In genomic region chr6:14290448-14291388, GRCh38 we compare ENCODE assay signal across 21 cellular contexts.
DNase-seq lines count a peak whose midpoint lies in the region; ATAC-seq and TF ChIP-seq lines count a peak whose summit lies in the region.
"Had no signal": no experiment of that assay in that cellular context is flagged by ENCODE, and none has a peak within 500 bp of the region (broad histone marks: within the 10 kb centered on the region; RNA-seq: fewer than 3 reads in every experiment).

No MANE protein-coding gene starts in this region.

- H3K9me3 Mint-ChIP-seq in activated CD8-positive, alpha-beta memory T cell treated with anti-CD3 and anti-CD28 coated beads, Interleukin-2, amount 10 ng/mL, durations not matched to agents 7 days and 5 days (ENCODE audit: low read depth) = no peaks in the 10 kb centered on the region
- H3K9me3 Mint-ChIP-seq in T-helper 2 cell treated with Interferon-gamma antibody and Interleukin-4, amounts not matched to agents 5 μg/mL and 100 μg/mL, for 36 hours = no peaks in the 10 kb centered on the region
- H3K9me3 Mint-ChIP-seq in neural progenitor cell = no peaks in the 10 kb centered on the region
- H3K9me3 Mint-ChIP-seq: natural killer cell treated with Interleukin-12 subunit alpha and Interleukin-12 subunit beta and Interleukin-15 and Interleukin-18, amount 100 ng/mL, for 72 hours had no signal

- no peak overlapping the region for H3K4me3 Mint-ChIP-seq in activated CD8-positive, alpha-beta memory T cell treated with anti-CD3 and anti-CD28 coated beads, Interleukin-2, amount 10 ng/mL, durations not matched to agents 7 days and 5 days
- peak overlapping the region; percentile 44 for H3K4me3 Mint-ChIP-seq in T-helper 2 cell treated with Interferon-gamma antibody and Interleukin-4, amounts not matched to agents 5 μg/mL and 100 μg/mL, for 36 hours
- H3K4me3 Mint-ChIP-seq in neural progenitor cell = no peak overlapping the region
- H3K4me3 Mint-ChIP-seq: activated CD4-positive, alpha-beta memory T cell treated with anti-CD3 and anti-CD28 coated beads for 36 hours; activated naive CD8-positive, alpha-beta T cell treated with anti-CD3 and anti-CD28 coated beads for 36 hours; CD14-positive monocyte; natural killer cell treated with Interleukin-12 subunit alpha and Interleukin-12 subunit beta and Interleukin-15 and Interleukin-18, amount 100 ng/mL, for 72 hours had no signal

- peaks cover 11% of the 10 kb centered on the region for H3K27me3 Mint-ChIP-seq in activated CD8-positive, alpha-beta memory T cell treated with anti-CD3 and anti-CD28 coated beads, Interleukin-2, amount 10 ng/mL, durations not matched to agents 7 days and 5 days
- H3K27me3 Mint-ChIP-seq in T-helper 2 cell treated with Interferon-gamma antibody and Interleukin-4, amounts not matched to agents 5 μg/mL and 100 μg/mL, for 36 hours (ENCODE audit: low read depth) = peaks cover 2% of the 10 kb centered on the region
- no peaks in the 10 kb centered on the region for H3K27me3 Mint-ChIP-seq in neural progenitor cell (ENCODE audit: insufficient read depth, low read depth)
- H3K27me3 Mint-ChIP-seq: activated CD4-positive, alpha-beta memory T cell treated with anti-CD3 and anti-CD28 coated beads for 36 hours; activated naive CD8-positive, alpha-beta T cell treated with anti-CD3 and anti-CD28 coated beads for 36 hours had no signal

- no peaks in the 10 kb centered on the region for H3K4me1 ChIP-seq in neural progenitor cell
- H3K4me1 ChIP-seq: right lobe of liver had no signal

- no peaks in the 10 kb centered on the region for H3K79me2 ChIP-seq in neural progenitor cell (ENCODE audit: low read depth)

- H3K4me2 ChIP-seq in neural progenitor cell = no peak overlapping the region
- H3K4me2 ChIP-seq: SK-N-SH had no signal

- H3K27ac ChIP-seq in KOPT-K1 (ENCODE audit: low read depth, low read length, poor library complexity, severe bottlenecking) (peak overlapping the region; percentile 85), neural progenitor cell (no peak overlapping the region)
- H3K27ac ChIP-seq: right lobe of liver, VCaP had no signal

- no peak overlapping the region for H3K4me3 ChIP-seq in neural progenitor cell
- H3K4me3 ChIP-seq: right lobe of liver had no signal

- H3K36me3 Mint-ChIP-seq in activated CD8-positive, alpha-beta memory T cell treated with anti-CD3 and anti-CD28 coated beads, Interleukin-2, amount 10 ng/mL, durations not matched to agents 7 days and 5 days = peaks cover 4% of the 10 kb centered on the region
- H3K36me3 Mint-ChIP-seq in T-helper 2 cell treated with Interferon-gamma antibody and Interleukin-4, amounts not matched to agents 5 μg/mL and 100 μg/mL, for 36 hours (ENCODE audit: low read depth) = no peaks in the 10 kb centered on the region
- H3K36me3 Mint-ChIP-seq in neural progenitor cell = no peaks in the 10 kb centered on the region
- H3K36me3 Mint-ChIP-seq: activated CD4-positive, alpha-beta memory T cell treated with anti-CD3 and anti-CD28 coated beads for 36 hours; activated naive CD8-positive, alpha-beta T cell treated with anti-CD3 and anti-CD28 coated beads for 36 hours; CD14-positive monocyte; natural killer cell treated with Interleukin-12 subunit alpha and Interleukin-12 subunit beta and Interleukin-15 and Interleukin-18, amount 100 ng/mL, for 72 hours had no signal

- no peak for DNase-seq in activated CD8-positive, alpha-beta memory T cell treated with anti-CD3 and anti-CD28 coated beads, Interleukin-2, amount 10 ng/mL, durations not matched to agents 7 days and 5 days
- DNase-seq in activated CD8-positive, alpha-beta memory T cell treated with anti-CD3 and anti-CD28 coated beads, Interleukin-2, amount 50 U/mL, for 4 hours = no peak
- DNase-seq in T-helper 2 cell treated with Interferon-gamma antibody and Interleukin-4, amounts not matched to agents 5 μg/mL and 100 μg/mL, for 36 hours (ENCODE audit: low spot score) = no peak
- DNase-seq in neural progenitor cell (ENCODE audit: low spot score) (no peak), left lobe of liver (ENCODE audit: low spot score) (no peak)
- DNase-seq: activated CD4-positive, alpha-beta memory T cell treated with anti-CD3 and anti-CD28 coated beads for 36 hours; activated naive CD8-positive, alpha-beta T cell treated with anti-CD3 and anti-CD28 coated beads for 36 hours; activated T-cell treated with anti-CD3 and anti-CD28 coated beads, Interleukin-2, amount 50 U/mL, for 48 hours; KBM-7; NCI-H1092; NCI-H2081; NCI-H446 treated with DMSO at 0.1 percent for 48 hours; posterior cingulate gyrus; right lobe of liver; SK-N-SH had no signal

- H3K9me3 ChIP-seq in KOPT-K1 (ENCODE audit: insufficient read depth, low read length, poor library complexity, severe bottlenecking) (peaks cover 3% of the 10 kb centered on the region), neural progenitor cell (ENCODE audit: low read depth) (no peaks in the 10 kb centered on the region)
- H3K9me3 ChIP-seq: right lobe of liver, SK-N-SH had no signal

- H2AFZ ChIP-seq in neural progenitor cell (replicated peaks) = peak overlapping the region; percentile 11

- TF ChIP-seq CTCF in neural progenitor cell (IDR thresholded peaks at IDR 0.05) = no peak

- peak; percentile 33 for ATAC-seq in activated CD8-positive, alpha-beta memory T cell treated with anti-CD3 and anti-CD28 coated beads, Interleukin-2, amount 10 ng/mL, durations not matched to agents 7 days and 5 days
- ATAC-seq in left lobe of liver (no peak), HG03439 (IDR thresholded peaks at IDR 0.05; ENCODE audit: unreplicated experiment) (no peak)
- ATAC-seq: HCT116; natural killer cell treated with Interleukin-12 subunit alpha and Interleukin-12 subunit beta and Interleukin-15 and Interleukin-18, amount 100 ng/mL, for 72 hours; right lobe of liver had no signal

- H3K4me1 Mint-ChIP-seq in activated CD8-positive, alpha-beta memory T cell treated with anti-CD3 and anti-CD28 coated beads, Interleukin-2, amount 10 ng/mL, durations not matched to agents 7 days and 5 days = peaks cover 17% of the 10 kb centered on the region
- peaks cover 20% of the 10 kb centered on the region for H3K4me1 Mint-ChIP-seq in T-helper 2 cell treated with Interferon-gamma antibody and Interleukin-4, amounts not matched to agents 5 μg/mL and 100 μg/mL, for 36 hours (ENCODE audit: low read depth)
- peaks cover 21% of the 10 kb centered on the region for H3K4me1 Mint-ChIP-seq in neural progenitor cell

- no peaks in the 10 kb centered on the region for H3K36me3 ChIP-seq in KOPT-K1 (ENCODE audit: insufficient read depth, low read length)
- H3K36me3 ChIP-seq in neural progenitor cell = no peaks in the 10 kb centered on the region
- H3K36me3 ChIP-seq: right lobe of liver had no signal

- CTCF ChIA-PET in activated CD8-positive, alpha-beta memory T cell treated with anti-CD3 and anti-CD28 coated beads, Interleukin-2, amount 10 ng/mL, durations not matched to agents 7 days and 5 days (lab: Charles Lee) = interaction anchor here (1.2 kb wide), 1 partner anchor 105 kb away, joined by 3 read pairs; no protein-coding TSS in a partner anchor

- H3F3A ChIP-seq in neural progenitor cell (ENCODE audit: low read depth) = peaks cover 3% of the 10 kb centered on the region

- H3K27me3 ChIP-seq in neural progenitor cell = no peaks in the 10 kb centered on the region
- H3K27me3 ChIP-seq: right lobe of liver had no signal

- H3K9ac ChIP-seq in neural progenitor cell = no peak overlapping the region
- H3K9ac ChIP-seq: SK-N-SH had no signal

- peak overlapping the region; percentile 0 for H3K27ac Mint-ChIP-seq in activated CD8-positive, alpha-beta memory T cell treated with anti-CD3 and anti-CD28 coated beads, Interleukin-2, amount 10 ng/mL, durations not matched to agents 7 days and 5 days
- H3K27ac Mint-ChIP-seq in T-helper 2 cell treated with Interferon-gamma antibody and Interleukin-4, amounts not matched to agents 5 μg/mL and 100 μg/mL, for 36 hours = peak overlapping the region; percentile 69
- no peak overlapping the region for H3K27ac Mint-ChIP-seq in neural progenitor cell
- H3K27ac Mint-ChIP-seq: activated CD4-positive, alpha-beta memory T cell treated with anti-CD3 and anti-CD28 coated beads for 36 hours; activated naive CD8-positive, alpha-beta T cell treated with anti-CD3 and anti-CD28 coated beads for 36 hours; CD14-positive monocyte; natural killer cell treated with Interleukin-12 subunit alpha and Interleukin-12 subunit beta and Interleukin-15 and Interleukin-18, amount 100 ng/mL, for 72 hours had no signal

- no peaks in the 10 kb centered on the region for H4K20me1 ChIP-seq in neural progenitor cell (ENCODE audit: low read depth)
